ENCODE assay signal across 10 cellular contexts in the genomic region with DNA sequence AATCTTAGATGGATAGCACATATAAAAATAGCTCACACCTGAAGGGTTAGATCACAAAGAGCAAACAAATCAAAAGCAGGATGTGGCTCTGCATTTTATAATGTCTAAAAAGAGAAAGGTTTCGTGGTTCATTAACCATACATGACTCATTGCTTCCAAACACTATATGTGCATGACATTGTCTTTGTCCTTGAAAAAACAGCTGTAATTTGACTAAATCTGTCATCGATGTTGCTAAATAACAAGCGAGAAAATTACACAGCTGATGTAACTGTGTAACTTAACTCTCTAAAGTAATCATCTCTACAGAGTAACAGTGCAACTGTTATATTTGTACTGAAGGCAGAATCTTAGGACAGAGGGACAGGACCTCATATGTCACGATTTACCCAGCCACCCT.
DNase-seq lines count a peak whose midpoint lies in the region; ATAC-seq and TF ChIP-seq lines count a peak whose summit lies in the region.
"Had no signal": no experiment of that assay in that cellular context is flagged by ENCODE, and none has a peak within 500 bp of the region (broad histone marks: within the 10 kb centered on the region; RNA-seq: fewer than 3 reads in every experiment).

No MANE protein-coding gene starts in this region.

- no peak for TF ChIP-seq CTCF in epithelial cell of esophagus (IDR thresholded peaks at IDR 0.05; ENCODE audit: insufficient read depth, low read depth, low read length, missing control alignments)
- TF ChIP-seq CTCF in stomach (IDR thresholded peaks at IDR 0.05), result no peak

- H3K4me3 ChIP-seq in epithelial cell of esophagus (ENCODE audit: low read length) (no peak overlapping the region), stomach (no peak overlapping the region)

- intact Hi-C loops in stomach (cut with DNase I; ENCODE audit: low total_unique reads), result no loop called here

- TF ChIP-seq EP300 in stomach (IDR thresholded peaks at IDR 0.05), result no peak

- WGBS in stomach, 5 donors, result 23 to 31% (median 27%) methylated on average over 4 of the region's 4 CpGs

- H3K4me1 ChIP-seq in stomach, result no peaks in the 10 kb centered on the region

- no peak overlapping the region for H3K27ac ChIP-seq in stomach

- peak; percentile 27 for DNase-seq in AG20443 (ENCODE audit: low spot score)
- peak; percentile 49 for DNase-seq in NCI-H2107 treated with DMSO at 0.1 percent for 48 hours (lab: John Stamatoyannopoulos, UW; ENCODE audit: unreplicated experiment)
- DNase-seq in epithelial cell of esophagus (ENCODE audit: low read depth), result peak; percentile 59
- no peak for DNase-seq in D341Med (ENCODE audit: low spot score)
- DNase-seq in stomach, result no peak
- DNase-seq: activated gamma-delta T cell, Right ventricle myocardium superior had no signal

- peaks cover 0 to 8% (median 0%) of the 10 kb centered on the region in 4 donors for H3K9me3 ChIP-seq in stomach

- TF ChIP-seq POLR2A in stomach (IDR thresholded peaks at IDR 0.05), result no peak

- no peaks in the 10 kb centered on the region for H3K36me3 ChIP-seq in stomach

- ATAC-seq in HG02610 (IDR thresholded peaks at IDR 0.05; ENCODE audit: unreplicated experiment) (peak; percentile 67), HG02870 (IDR thresholded peaks at IDR 0.05; ENCODE audit: unreplicated experiment) (no peak), HG02623 (IDR thresholded peaks at IDR 0.05; ENCODE audit: unreplicated experiment) (no peak)

- no peaks in the 10 kb centered on the region for H3K27me3 ChIP-seq in stomach

Comparison
In these comparisons a context has a peak if more than half of its experiments do, and no peak if none do; other contexts are left out.
1. DNase-seq: peak in AG20443 (single experiment), NCI-H2107 treated with DMSO at 0.1 percent for 48 hours (single experiment) and epithelial cell of esophagus (single experiment); none in D341Med (single experiment) and stomach (single experiment).